In genomic region chr5:5751496-5751895, GRCh38 we compare ENCODE assay signal across 13 cellular contexts.
DNase-seq lines count a peak whose midpoint lies in the region; ATAC-seq and TF ChIP-seq lines count a peak whose summit lies in the region.
"Had no signal": no experiment of that assay in that cellular context is flagged by ENCODE, and none has a peak within 500 bp of the region (broad histone marks: within the 10 kb centered on the region; RNA-seq: fewer than 3 reads in every experiment).

No MANE protein-coding gene starts in this region.

- no peaks in the 10 kb centered on the region for H3K9me3 ChIP-seq in upper lobe of right lung

- no peak overlapping the region for H3K27ac ChIP-seq in upper lobe of right lung

- H3K36me3 Mint-ChIP-seq in nephron progenitor cell (ENCODE audit: low read depth): no peaks in the 10 kb centered on the region
- H3K36me3 Mint-ChIP-seq: activated naive CD4-positive, alpha-beta T cell treated with anti-CD3 and anti-CD28 coated beads, Interleukin-2, amount 50 U/mL, for 24 hours had no signal

- DNase-seq in germinal center (ENCODE audit: low spot score) (peak; percentile 35), nephron progenitor cell (no peak), upper lobe of right lung (no peak), 8988T (no peak)
- DNase-seq: activated CD4-positive, alpha-beta T cell treated with anti-CD3 and anti-CD28 coated beads for 48 hours; Kasumi-1; kidney; SHP77 treated with DMSO at 0.1 percent for 48 hours; small intestine had no signal

- ATAC-seq in GM18867 (IDR thresholded peaks at IDR 0.05; ENCODE audit: unreplicated experiment) (peak; percentile 37), GM21717 (IDR thresholded peaks at IDR 0.05; ENCODE audit: unreplicated experiment) (peak; percentile 48), HG03108 (IDR thresholded peaks at IDR 0.05; ENCODE audit: unreplicated experiment) (peak; percentile 39), upper lobe of right lung (no peak)

- intact Hi-C loops in upper lobe of right lung (cut with DNase I): no loop called here

- H3K36me3 ChIP-seq in upper lobe of right lung: no peaks in the 10 kb centered on the region

- H3K27ac Mint-ChIP-seq in nephron progenitor cell: no peak overlapping the region
- H3K27ac Mint-ChIP-seq: activated naive CD4-positive, alpha-beta T cell treated with anti-CD3 and anti-CD28 coated beads, Interleukin-2, amount 50 U/mL, for 24 hours had no signal

- TF ChIP-seq CTCF in nephron progenitor cell (IDR thresholded peaks at IDR 0.05) (no peak), upper lobe of right lung (IDR thresholded peaks at IDR 0.05) (no peak)

- no peaks in the 10 kb centered on the region for H3K4me1 ChIP-seq in upper lobe of right lung

- H3K9me3 Mint-ChIP-seq in nephron progenitor cell: peaks cover 4% of the 10 kb centered on the region
- H3K9me3 Mint-ChIP-seq: activated naive CD4-positive, alpha-beta T cell treated with anti-CD3 and anti-CD28 coated beads, Interleukin-2, amount 50 U/mL, for 24 hours had no signal

- peaks cover 9% of the 10 kb centered on the region for H3K27me3 Mint-ChIP-seq in nephron progenitor cell (ENCODE audit: low read depth, poor library complexity)
- H3K27me3 Mint-ChIP-seq: activated naive CD4-positive, alpha-beta T cell treated with anti-CD3 and anti-CD28 coated beads, Interleukin-2, amount 50 U/mL, for 24 hours had no signal

- H3K27me3 ChIP-seq in upper lobe of right lung: peaks cover 4% of the 10 kb centered on the region

- no peaks in the 10 kb centered on the region for H3K4me1 Mint-ChIP-seq in nephron progenitor cell
- H3K4me1 Mint-ChIP-seq: activated naive CD4-positive, alpha-beta T cell treated with anti-CD3 and anti-CD28 coated beads, Interleukin-2, amount 50 U/mL, for 24 hours had no signal

- no peak overlapping the region for H3K4me3 ChIP-seq in upper lobe of right lung

- no peak overlapping the region for H3K4me3 Mint-ChIP-seq in nephron progenitor cell
- H3K4me3 Mint-ChIP-seq: activated naive CD4-positive, alpha-beta T cell treated with anti-CD3 and anti-CD28 coated beads, Interleukin-2, amount 50 U/mL, for 24 hours had no signal
